Comparison of ENCODE assay signal across 8 cellular contexts in genomic region chr19:47729468-47729798, GRCh38. TPM values are rescaled to one million over a fixed set of nuclear protein-coding genes. Genes with fewer than 3 reads are reported as not detected.
A peak's percentile ranks its signal among the peaks of the same experiment; 100 is the strongest.
DNase-seq lines count a peak whose midpoint lies in the region; ATAC-seq and TF ChIP-seq lines count a peak whose summit lies in the region.

No MANE protein-coding gene starts in this region.

- intact Hi-C loops in Calu3 (cut with micrococcal nuclease; ENCODE audit: unreplicated experiment) = loop anchor here (2.0 kb wide), 1 partner anchor 15 kb away; the partner anchor contains the start of gene NOP53
- intact Hi-C loops in uterus (cut with DNase I; ENCODE audit: low total_unique reads) = no loop called here

- H3K9me3 Mint-ChIP-seq in Calu3 (ENCODE audit: low read depth, unreplicated experiment) = no peaks in the 10 kb centered on the region

- DNase-seq in Calu3 (peak; percentile 92), OCI-M2 (lab: John Stamatoyannopoulos, UW; ENCODE audit: unreplicated experiment) (peak; percentile 62), uterus (peak; percentile 79 to 87), COLO668 (lab: John Stamatoyannopoulos, UW; ENCODE audit: unreplicated experiment) (no peak), Kasumi-1 (lab: John Stamatoyannopoulos, UW) (no peak)

- H3K4me3 Mint-ChIP-seq in Calu3 (ENCODE audit: low read depth, unreplicated experiment) = peak overlapping the region; percentile 85

- H3K36me3 ChIP-seq in ectodermal cell (ENCODE audit: control insufficient read depth, insufficient read depth, low read length) (no peaks in the 10 kb centered on the region), mesodermal cell (ENCODE audit: control insufficient read depth, insufficient read depth, low read length) (peaks cover 74% of the 10 kb centered on the region), uterus (no peaks in the 10 kb centered on the region)

- H3K27ac ChIP-seq in ectodermal cell (ENCODE audit: insufficient read depth, low read depth, low read length, poor library complexity, severe bottlenecking) = no peak overlapping the region
- H3K27ac ChIP-seq in mesodermal cell (ENCODE audit: low read depth, low read length, severe bottlenecking) = peak overlapping the region; percentile 91
- H3K27ac ChIP-seq in uterus = peak overlapping the region; percentile 88 to 94

- BruUV-seq in Calu3 (replicated peaks; lab: Mats Ljungman, UMichigan) = no TSS peak

- H3K27me3 ChIP-seq in ectodermal cell (ENCODE audit: control insufficient read depth, insufficient read depth, low read length, poor library complexity, severe bottlenecking) = peaks cover 12% of the 10 kb centered on the region
- H3K27me3 ChIP-seq in uterus = no peaks in the 10 kb centered on the region

- peaks cover 6% of the 10 kb centered on the region for H3K4me1 ChIP-seq in ectodermal cell (ENCODE audit: control insufficient read depth, insufficient read depth, low read length)
- peaks cover 7% of the 10 kb centered on the region for H3K4me1 ChIP-seq in mesodermal cell (ENCODE audit: control insufficient read depth, insufficient read depth, low read length, poor library complexity, severe bottlenecking)
- H3K4me1 ChIP-seq in uterus = peaks cover 5 to 19% of the 10 kb centered on the region in 2 donors

- CTCF ChIA-PET in Calu3 (lab: Charles Lee) = interaction anchor here (1.4 to 1.9 kb wide), 3 partner anchors 14 to 16 kb away, joined by 3 to 16 read pairs (median 6); partner anchors contain the start of genes EHD2 and NOP53

- WGBS in ectodermal cell, 2 experiments = 6 to 9% methylated on average over 9 of the region's 9 CpGs
- WGBS in mesodermal cell (ENCODE audit: insufficient coverage in 2 of 2), 2 experiments = 4 to 6% methylated on average over 7 to 8 of the region's 9 CpGs

- H3K4me1 Mint-ChIP-seq in Calu3 (ENCODE audit: low read depth, unreplicated experiment) = peaks cover 45% of the 10 kb centered on the region

- TF ChIP-seq POLR2A in uterus (IDR thresholded peaks at IDR 0.05) = no peak

- H3K4me3 ChIP-seq in ectodermal cell (ENCODE audit: insufficient read depth, low read depth, low read length) = peak overlapping the region; percentile 39
- peak overlapping the region; percentile 21 for H3K4me3 ChIP-seq in mesodermal cell (ENCODE audit: extremely low read depth, insufficient read depth, low read length, poor library complexity, severe bottlenecking)
- H3K4me3 ChIP-seq in uterus = peak overlapping the region; percentile 6 to 8

- no peaks in the 10 kb centered on the region for H3K27me3 Mint-ChIP-seq in Calu3 (ENCODE audit: unreplicated experiment)

- H3K27ac Mint-ChIP-seq in Calu3 (ENCODE audit: unreplicated experiment) = peak overlapping the region; percentile 96

- TF ChIP-seq CTCF in Calu3 (IDR thresholded peaks at IDR 0.05; ENCODE audit: unreplicated experiment) (no peak), uterus (IDR thresholded peaks at IDR 0.05) (no peak)

- H3K9me3 ChIP-seq in ectodermal cell (ENCODE audit: control insufficient read depth, low read length) (no peaks in the 10 kb centered on the region), mesodermal cell (ENCODE audit: control insufficient read depth, low read length) (no peaks in the 10 kb centered on the region), uterus (no peaks in the 10 kb centered on the region)

- no peak for ATAC-seq in HG03460 (IDR thresholded peaks at IDR 0.05; ENCODE audit: unreplicated experiment)

- H3K36me3 Mint-ChIP-seq in Calu3 (ENCODE audit: insufficient read depth, unreplicated experiment) = peaks cover 62% of the 10 kb centered on the region

RNA-seq across cellular contexts. Expression of gene NOP53, which starts 15.9 kb away (rescaled TPM):
- 193 and 222 TPM in 2 replicates for total RNA-seq in Calu3 (2022)
- polyA plus RNA-seq in ectodermal cell (2013, experiment 1 of 4) = 339 TPM
- 348 TPM for polyA plus RNA-seq in ectodermal cell (2013, experiment 2 of 4)
- 331 TPM for polyA plus RNA-seq in ectodermal cell (2013, experiment 3 of 4)
- polyA plus RNA-seq in ectodermal cell (2013, experiment 4 of 4) = 363 TPM
- polyA plus RNA-seq in mesodermal cell (2013, experiment 1 of 2) = 220 TPM
- polyA plus RNA-seq in mesodermal cell (2013, experiment 2 of 2) = 208 TPM
- total RNA-seq in uterus = 100 to 1,000 TPM; 116 to 555 (median 444) TPM

RNA-seq across cellular contexts. Expression of gene EHD2, which starts 16.2 kb away (rescaled TPM):
- total RNA-seq in Calu3 (2022) = 52.3 and 71.5 TPM in 2 replicates
- 14.2 TPM for polyA plus RNA-seq in ectodermal cell (2013, experiment 1 of 4)
- 15.5 TPM for polyA plus RNA-seq in ectodermal cell (2013, experiment 2 of 4)
- 9.9 TPM for polyA plus RNA-seq in ectodermal cell (2013, experiment 3 of 4)
- polyA plus RNA-seq in ectodermal cell (2013, experiment 4 of 4) = 10.6 TPM
- polyA plus RNA-seq in mesodermal cell (2013, experiment 1 of 2) = 67.6 TPM
- 58.2 TPM for polyA plus RNA-seq in mesodermal cell (2013, experiment 2 of 2)
- 100 to 1,000 TPM in 1 of 4 donors, 10 to 100 TPM in 3; 72.0 to 198 (median 82.9) TPM for total RNA-seq in uterus

RNA-seq across cellular contexts. Expression of gene SELENOW, which starts 49.1 kb away (rescaled TPM):
- 466 and 506 TPM in 2 replicates for total RNA-seq in Calu3 (2022)
- polyA plus RNA-seq in ectodermal cell (2013, experiment 1 of 4) = 262 TPM
- polyA plus RNA-seq in ectodermal cell (2013, experiment 2 of 4) = 246 TPM
- polyA plus RNA-seq in ectodermal cell (2013, experiment 3 of 4) = 197 TPM
- 194 TPM for polyA plus RNA-seq in ectodermal cell (2013, experiment 4 of 4)
- 121 TPM for polyA plus RNA-seq in mesodermal cell (2013, experiment 1 of 2)
- polyA plus RNA-seq in mesodermal cell (2013, experiment 2 of 2) = 108 TPM
- 1,000 to 10,000 TPM in 1 of 4 donors, 100 to 1,000 TPM in 3; 173 to 1,323 (median 512) TPM for total RNA-seq in uterus

Comparison
In these comparisons a context has a peak if more than half of its experiments do, and no peak if none do; other contexts are left out.
1. DNase-seq: peak in Calu3 (single experiment), OCI-M2 (single experiment) and uterus (2 of 2); none in COLO668 (single experiment) and Kasumi-1 (0 of 2).
2. Peak in every context shown above with its lines, with median percentiles within 50 percentile points of each other: H3K4me3 ChIP-seq.